9 cellular contexts compared by ENCODE assay signal in the genomic region with DNA sequence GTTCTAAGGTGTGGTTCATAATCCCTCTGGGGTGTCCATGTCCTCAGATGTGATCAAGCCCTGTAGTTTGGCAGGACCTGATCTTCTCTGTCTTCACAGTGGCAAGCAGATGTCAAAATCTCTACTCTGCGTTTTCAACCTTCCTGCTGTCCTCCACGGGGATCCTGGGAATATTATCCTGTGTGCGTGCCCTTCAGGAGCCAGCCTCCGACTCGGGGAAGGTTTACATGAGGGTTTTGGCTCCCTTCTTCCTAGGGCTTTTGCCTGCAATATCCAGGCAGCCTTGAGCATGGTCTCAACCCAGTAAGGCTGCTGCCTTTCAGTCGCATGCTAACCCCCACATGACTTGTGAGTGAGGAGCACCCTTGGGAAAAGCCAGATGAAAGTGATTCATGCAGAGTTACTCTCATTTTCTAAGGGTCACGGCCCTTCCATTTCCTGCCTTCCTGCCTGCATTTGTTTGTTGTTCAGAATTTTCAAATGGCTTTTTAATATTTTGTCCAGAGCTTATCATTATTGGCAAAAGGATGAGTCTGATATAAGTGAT.
DNase-seq lines count a peak whose midpoint lies in the region; ATAC-seq, FAIRE-seq and TF ChIP-seq lines count a peak whose summit lies in the region.
"Had no signal": no experiment of that assay in that cellular context is flagged by ENCODE, and none has a peak within 500 bp of the region (broad histone marks: within the 10 kb centered on the region; RNA-seq: fewer than 3 reads in every experiment).

No MANE protein-coding gene starts in this region.

- DNase-seq in GM12864 (ENCODE audit: low read depth) (peak; percentile 45), NCI-H1436 (lab: John Stamatoyannopoulos, UW) (peak; percentile 46), cardiac fibroblast (ENCODE audit: low read depth in 2 of 2) (peak; percentile 91 to 94), myocyte (ENCODE audit: low read depth) (peak; percentile 88), cerebellum (ENCODE audit: low spot score) (no peak), frontal cortex (ENCODE audit: low spot score in 2 of 2) (no peak), SIG-M5 (lab: John Stamatoyannopoulos, UW) (no peak)

- TF ChIP-seq CTCF in GM12864 (IDR thresholded peaks at IDR 0.05; ENCODE audit: low read depth, low read length, missing control alignments) (no peak), cardiac fibroblast (IDR thresholded peaks at IDR 0.05; ENCODE audit: low read depth, low read length) (no peak)

- ATAC-seq in GM19324 (IDR thresholded peaks at IDR 0.05; ENCODE audit: low FRiP score, unreplicated experiment): no peak

- H3K4me3 ChIP-seq in GM12864 (ENCODE audit: low read depth, low read length): no peak overlapping the region; the same call in 1 of the 2 replicates
- H3K4me3 ChIP-seq in cardiac fibroblast (replicated peaks in 1 of 2; ENCODE audit: low read depth in 2 of 2, low read length in 2 of 2): no peak overlapping the region

- FAIRE-seq in frontal cortex (lab: Jason Lieb, UNC): no peak
- FAIRE-seq: TTC549 had no signal

Comparison
In these comparisons a context has a peak if more than half of its experiments do, and no peak if none do; other contexts are left out.
1. DNase-seq: peak in GM12864 (single experiment), NCI-H1436 (single experiment), cardiac fibroblast (2 of 2) and myocyte (single experiment); none in cerebellum (single experiment), frontal cortex (0 of 2) and SIG-M5 (single experiment).